ENCODE assay signal across 21 cellular contexts in the genomic region with DNA sequence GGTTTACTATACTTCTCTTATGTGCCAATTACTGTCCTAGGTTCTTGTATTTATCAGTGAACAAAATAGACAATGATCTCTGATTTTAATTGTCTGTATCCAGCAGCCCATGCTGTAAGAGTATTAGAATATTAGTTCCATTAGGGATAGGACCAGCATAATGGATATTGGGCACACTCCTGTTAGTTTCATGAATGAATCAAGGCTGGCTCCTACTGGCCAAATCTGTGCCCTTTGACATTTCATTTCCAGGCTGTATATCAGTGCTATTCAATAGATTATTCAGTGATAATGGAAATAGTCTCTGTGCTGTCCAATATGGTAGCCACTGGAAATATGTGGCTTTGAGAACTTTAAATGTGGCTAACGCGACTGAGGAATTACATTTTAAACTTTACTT.
"Had no signal": no experiment of that assay in that cellular context is flagged by ENCODE, and none has a peak within 500 bp of the region (broad histone marks: within the 10 kb centered on the region; RNA-seq: fewer than 3 reads in every experiment).

No MANE protein-coding gene starts in this region.

- H3K27ac ChIP-seq: colonic mucosa, psoas muscle, spleen, testis, tibial nerve, upper lobe of right lung had no signal

- DNase-seq: colonic mucosa; dermis blood vessel endothelial cell; foreskin melanocyte; head of caudate nucleus; hippocampal formation; left colon; mesendoderm; naive thymus-derived CD4-positive, alpha-beta T cell; nephron progenitor cell; psoas muscle; retina; spleen; stimulated activated CD4-positive, alpha-beta T cell treated with anti-CD3 and anti-CD28 coated beads, Interleukin-15, amount 100 ng/mL, for 24 hours; stimulated activated CD4-positive, alpha-beta T cell treated with anti-CD3 and anti-CD28 coated beads, Interleukin-1b, Interleukin-23, amount 100 ng/mL, for 48 hours; stimulated activated CD4-positive, alpha-beta T cell treated with anti-CD3 and anti-CD28 coated beads, Interleukin-4, amount 100 ng/mL, for 24 hours; stimulated activated naive B cell treated with anti-CD40 and anti-IgM and Interleukin-4, amounts not matched to agents 10 μg/mL and 1 μg/mL and 100 μg/mL, for 72 hours; stimulated activated naive CD8-positive, alpha-beta T cell treated with anti-CD3 and anti-CD28 coated beads, Interleukin-15, amount 100 ng/mL, for 72 hours; testis; upper lobe of right lung had no signal

- ATAC-seq: left colon; naive thymus-derived CD4-positive, alpha-beta T cell; psoas muscle; sciatic nerve; stimulated activated naive B cell treated with anti-CD40 and anti-IgM and Interleukin-4, amounts not matched to agents 10 μg/mL and 1 μg/mL and 100 μg/mL, for 72 hours; stimulated activated naive CD8-positive, alpha-beta T cell treated with anti-CD3 and anti-CD28 coated beads, Interleukin-15, amount 100 ng/mL, for 72 hours; upper lobe of right lung had no signal

- H3K4me1 ChIP-seq: colonic mucosa, psoas muscle, spleen, testis, upper lobe of right lung had no signal

- H3K36me3 ChIP-seq: colonic mucosa, spleen, tibial nerve, upper lobe of right lung had no signal

- H3K9me3 ChIP-seq: colonic mucosa, psoas muscle, testis, tibial nerve, upper lobe of right lung had no signal

- H3K4me3 ChIP-seq: colonic mucosa, psoas muscle, spleen, testis, tibial nerve, upper lobe of right lung had no signal

- H3K27me3 ChIP-seq: colonic mucosa, spleen, testis, tibial nerve, upper lobe of right lung had no signal
